Comparison of ENCODE assay signal across 21 cellular contexts in genomic region chr19:406121-406711, GRCh38. TPM values are rescaled to one million over a fixed set of nuclear protein-coding genes. Genes with fewer than 3 reads are reported as not detected.
DNase-seq lines count a peak whose midpoint lies in the region; ATAC-seq and TF ChIP-seq lines count a peak whose summit lies in the region.
"Had no signal": no experiment of that assay in that cellular context is flagged by ENCODE, and none has a peak within 500 bp of the region (broad histone marks: within the 10 kb centered on the region; RNA-seq: fewer than 3 reads in every experiment).

No MANE protein-coding gene starts in this region.

- WGBS in aorta, 2 donors = 37 to 50% methylated on average over 37 of the region's 37 CpGs

- H3K4me1 ChIP-seq in aorta (ENCODE audit: control insufficient read depth in 1 of 2, insufficient read depth in 2 of 2, low read length in 2 of 2) = no peaks in the 10 kb centered on the region
- H3K4me1 ChIP-seq in foreskin keratinocyte = no peaks in the 10 kb centered on the region

- H3K4me1 Mint-ChIP-seq in neural crest cell = peaks cover 18% of the 10 kb centered on the region

- no peaks in the 10 kb centered on the region for H3K36me3 ChIP-seq in aorta (ENCODE audit: control insufficient read depth in 1 of 2, insufficient read depth in 2 of 2, low read length in 1 of 2)
- H3K36me3 ChIP-seq: BE2C, MG63, transverse colon had no signal

- H3K27ac ChIP-seq in aorta (ENCODE audit: low read depth in 1 of 2, low read length in 2 of 2) (no peak overlapping the region), foreskin keratinocyte (no peak overlapping the region)
- H3K27ac ChIP-seq: hepatocyte, transverse colon had no signal

- in situ Hi-C loops in G401 (cut with HindIII; ENCODE audit: low sequenced_read_pairs) = no loop called here

- no peaks in the 10 kb centered on the region for H3K27me3 ChIP-seq in aorta (ENCODE audit: control insufficient read depth in 1 of 2, insufficient read depth in 2 of 2, low read length in 1 of 2)
- peaks cover 22% of the 10 kb centered on the region for H3K27me3 ChIP-seq in foreskin keratinocyte

- H3K27ac Mint-ChIP-seq in neural crest cell (ENCODE audit: unreplicated experiment) = no peak overlapping the region
- H3K27ac Mint-ChIP-seq: activated T-helper 2 cell treated with anti-CD3 and anti-CD28 coated beads, Interferon-gamma antibody, Interleukin-2, Interleukin-4, amounts not matched to agents 10 μg/mL and 5 μg/mL and 100 μg/mL, durations not matched to agents 14 hours and 24 hours and 36 hours; naive thymus-derived CD4-positive, alpha-beta T cell; stimulated activated naive CD8-positive, alpha-beta T cell treated with anti-CD3 and anti-CD28 coated beads, Interleukin-15, Interleukin-2, amounts not matched to agents 100 ng/mL and 50 ng/mL, for 24 hours had no signal

- TF ChIP-seq CTCF in neural crest cell (conservative IDR thresholded peaks at IDR 0.05) (no peak), foreskin keratinocyte (conservative IDR thresholded peaks at IDR 0.05) (no peak)

- intact Hi-C loops in aorta (cut with DNase I) = no loop called here

- H3K4me3 Mint-ChIP-seq in neural crest cell = peak overlapping the region; percentile 68
- H3K4me3 Mint-ChIP-seq: stimulated activated naive CD8-positive, alpha-beta T cell treated with anti-CD3 and anti-CD28 coated beads, Interleukin-15, Interleukin-2, amounts not matched to agents 100 ng/mL and 50 ng/mL, for 24 hours had no signal

- peaks cover 27% of the 10 kb centered on the region for H3K27me3 Mint-ChIP-seq in neural crest cell (ENCODE audit: low read depth)

- H3K9me3 Mint-ChIP-seq in neural crest cell = no peaks in the 10 kb centered on the region
- H3K9me3 Mint-ChIP-seq: activated T-helper 2 cell treated with anti-CD3 and anti-CD28 coated beads, Interferon-gamma antibody, Interleukin-2, Interleukin-4, amounts not matched to agents 10 μg/mL and 5 μg/mL and 100 μg/mL, durations not matched to agents 14 hours and 24 hours and 36 hours; stimulated activated naive CD8-positive, alpha-beta T cell treated with anti-CD3 and anti-CD28 coated beads, Interleukin-15, Interleukin-2, amounts not matched to agents 100 ng/mL and 50 ng/mL, for 24 hours had no signal

- H3K36me3 Mint-ChIP-seq in neural crest cell (ENCODE audit: low read depth) = no peaks in the 10 kb centered on the region

- no peaks in the 10 kb centered on the region for H3K9me3 ChIP-seq in aorta (ENCODE audit: control insufficient read depth, low read length)
- H3K9me3 ChIP-seq: BE2C, MG63, transverse colon had no signal

- no peak overlapping the region for H3K4me3 ChIP-seq in aorta (ENCODE audit: low read length in 2 of 2)
- H3K4me3 ChIP-seq: hepatocyte, MG63, transverse colon had no signal

- peak; percentile 58 for DNase-seq in activated effector memory CD4-positive, alpha-beta T cell treated with anti-CD3 and anti-CD28 coated beads, Interleukin-2, amount 50 U/mL, for 16 hours
- no peak for DNase-seq in activated effector memory CD4-positive, alpha-beta T cell treated with Interleukin-2 at 50 U/mL for 16 hours
- DNase-seq in neural crest cell (ENCODE audit: low read depth, low spot score) = no peak
- DNase-seq in aorta = peak; percentile 37 to 73
- DNase-seq in Kasumi-1 (lab: John Stamatoyannopoulos, UW) = no peak
- no peak for DNase-seq in G401 (ENCODE audit: low spot score)
- DNase-seq in foreskin keratinocyte = no peak
- DNase-seq: activated CD4-positive, alpha-beta T cell treated with anti-CD3 and anti-CD28 coated beads for 48 hours; BE2C; foreskin fibroblast; MG63; naive thymus-derived CD4-positive, alpha-beta T cell; NCI-H1436; NCI-H774; OCI-M1 had no signal

- ATAC-seq in esophagus mucosa = peak; percentile 13
- ATAC-seq in aorta (ENCODE audit: low FRiP score) = no peak
- no peak for ATAC-seq in foreskin keratinocyte
- ATAC-seq: naive thymus-derived CD4-positive, alpha-beta T cell had no signal

RNA-seq across cellular contexts. Expression of gene C2CD4C, which starts 2.7 kb away (rescaled TPM):
- total RNA-seq in esophagus mucosa (0.16 TPM), neural crest cell (5.6 and 6.7 TPM in 2 replicates), aorta (1 to 10 TPM in 1 of 2 donors, under 1 TPM in 1; 0.88 to 1.1 TPM), foreskin keratinocyte (4.3 and 5.2 TPM in 2 replicates)
- polyA plus RNA-seq in aorta (not detected), foreskin keratinocyte (4.0 and 5.5 TPM in 2 replicates)
- 6.0 and 11.9 TPM in 2 replicates for total RNA-seq in G401 (2014; rRNA removed; shearing (Covaris generic))
- total RNA-seq: naive thymus-derived CD4-positive, alpha-beta T cell; T-helper 1 cell treated with Interleukin-12 subunit alpha and Interleukin-12 subunit beta and Interleukin-4 antibody, amounts not matched to agents 30 ng/mL and 1 ng/mL, for 36 hours had no signal
- polyA plus RNA-seq: naive thymus-derived CD4-positive, alpha-beta T cell had no signal

RNA-seq across cellular contexts. Expression of gene SHC2, which starts 54.6 kb away (rescaled TPM):
- total RNA-seq in esophagus mucosa = 1.7 TPM
- total RNA-seq in neural crest cell = 39.0 and 45.2 TPM in 2 replicates
- total RNA-seq in aorta = 10 to 100 TPM in 1 of 2 donors, 1 to 10 TPM in 1; 9.7 to 31.4 TPM
- 10 to 100 TPM in 1 of 2 donors, 1 to 10 TPM in 1; 7.3 to 10.9 TPM for polyA plus RNA-seq in aorta
- 12.7 and 14.3 TPM in 2 replicates for total RNA-seq in G401 (2014; rRNA removed; shearing (Covaris generic))
- 0.42 and 0.54 TPM in 2 replicates for total RNA-seq in foreskin keratinocyte
- 0.38 and 0.41 TPM in 2 replicates for polyA plus RNA-seq in foreskin keratinocyte
- total RNA-seq: activated T-helper 2 cell treated with anti-CD3 and anti-CD28 coated beads, Interferon-gamma antibody, Interleukin-2, Interleukin-4, amounts not matched to agents 10 μg/mL and 5 μg/mL and 100 μg/mL, durations not matched to agents 14 hours and 24 hours and 36 hours; T-helper 1 cell treated with Interleukin-12 subunit alpha and Interleukin-12 subunit beta and Interleukin-4 antibody, amounts not matched to agents 30 ng/mL and 1 ng/mL, for 36 hours had no signal
- polyA plus RNA-seq: naive thymus-derived CD4-positive, alpha-beta T cell had no signal

Comparison
In these comparisons a context has a peak if more than half of its experiments do, and no peak if none do; other contexts are left out.
1. DNase-seq: peak in activated effector memory CD4-positive, alpha-beta T cell treated with anti-CD3 and anti-CD28 coated beads, Interleukin-2, amount 50 U/mL, for 16 hours (single experiment) and aorta (2 of 2); none in activated effector memory CD4-positive, alpha-beta T cell treated with Interleukin-2 at 50 U/mL for 16 hours (single experiment), neural crest cell (single experiment), Kasumi-1 (0 of 2), G401 (single experiment) and foreskin keratinocyte (0 of 2).